Comparison of ENCODE assay signal across 1 cellular context in the genomic region with DNA sequence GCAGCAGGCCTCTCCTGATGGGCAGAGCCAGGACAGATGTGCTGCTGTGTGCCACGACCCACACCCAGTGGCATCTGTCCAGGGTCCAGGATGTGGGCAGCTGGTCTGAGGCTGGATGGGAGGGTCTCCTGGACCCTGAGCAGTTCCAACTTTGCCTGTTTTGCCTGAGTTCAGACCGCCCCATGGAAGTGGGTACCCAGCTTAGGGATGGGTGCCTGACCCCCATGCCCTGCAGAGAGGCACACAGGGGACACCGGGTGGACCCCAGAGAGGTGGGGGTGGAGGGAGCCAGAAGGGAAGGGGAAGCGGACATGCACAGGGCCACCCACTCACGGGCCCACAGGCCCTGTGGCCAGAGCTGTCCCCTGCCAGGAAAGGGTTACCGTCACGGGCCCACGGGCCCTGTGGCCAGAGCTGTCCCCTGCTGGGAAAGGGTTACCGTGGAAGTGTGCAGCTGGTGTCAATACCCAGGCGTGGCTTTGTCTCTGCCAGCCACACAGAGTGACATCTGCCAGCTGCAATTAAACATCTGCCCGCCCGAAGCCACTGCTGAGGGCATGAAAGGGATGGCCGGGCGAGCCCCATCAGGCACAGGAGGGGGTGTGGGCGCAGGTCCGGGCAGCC.
TF ChIP-seq lines count a peak whose summit lies in the region.

No MANE protein-coding gene starts in this region.

TF ChIP-seq in SK-N-SH, 30 proteins besides CTCF, POLR2A, EP300 and RAD21 (continued from another document):
- TF ChIP-seq JUND (IDR thresholded peaks at IDR 0.05) (no peak), TCF12 (IDR thresholded peaks at IDR 0.05) (no peak), MXI1 (IDR thresholded peaks at IDR 0.05; ENCODE audit: low read depth, low read length) (no peak)
